ENCODE assay signal across 12 cellular contexts in genomic region chr12:47822863-47823262, GRCh38. TPM values are rescaled to one million over a fixed set of nuclear protein-coding genes. Genes with fewer than 3 reads are reported as not detected.
DNase-seq lines count a peak whose midpoint lies in the region; ATAC-seq, FAIRE-seq and TF ChIP-seq lines count a peak whose summit lies in the region.
"Had no signal": no experiment of that assay in that cellular context is flagged by ENCODE, and none has a peak within 500 bp of the region (broad histone marks: within the 10 kb centered on the region; RNA-seq: fewer than 3 reads in every experiment).

No MANE protein-coding gene starts in this region.

- H3K4me3 ChIP-seq in upper lobe of left lung: no peak overlapping the region

- no peaks in the 10 kb centered on the region for H3K36me3 ChIP-seq in upper lobe of left lung

- peaks cover 75% of the 10 kb centered on the region for H3K4me1 Mint-ChIP-seq in activated naive CD4-positive, alpha-beta T cell treated with anti-CD3 and anti-CD28 coated beads, Interleukin-2, amount 50 U/mL, for 24 hours
- peaks cover 65% of the 10 kb centered on the region for H3K4me1 Mint-ChIP-seq in central memory CD8-positive, alpha-beta T cell
- H3K4me1 Mint-ChIP-seq in neural crest cell: peaks cover 56% of the 10 kb centered on the region

- DNase-seq in activated naive CD4-positive, alpha-beta T cell treated with Interleukin-2 at 50 U/mL for 16 hours: no peak
- no peak for DNase-seq in central memory CD8-positive, alpha-beta T cell (ENCODE audit: low spot score in 2 of 2)
- no peak for DNase-seq in neural crest cell (ENCODE audit: low read depth, low spot score)
- DNase-seq in upper lobe of left lung: no peak
- DNase-seq in urothelium cell line (ENCODE audit: low spot score): no peak
- DNase-seq in DMS153 (lab: John Stamatoyannopoulos, UW): no peak
- DNase-seq: activated CD8-positive, alpha-beta memory T cell treated with anti-CD3 and anti-CD28 coated beads, Interleukin-2, amount 10 ng/mL, durations not matched to agents 7 days and 5 days; midbrain; NCI-H524; stimulated activated naive CD4-positive, alpha-beta T cell treated with Interleukin-2 at 50 U/mL for 16 hours had no signal

- H3K4me1 ChIP-seq in upper lobe of left lung: peaks cover 79 to 89% (median 86%) of the 10 kb centered on the region in 4 donors

- H3K36me3 Mint-ChIP-seq in activated naive CD4-positive, alpha-beta T cell treated with anti-CD3 and anti-CD28 coated beads, Interleukin-2, amount 50 U/mL, for 24 hours: no peaks in the 10 kb centered on the region
- H3K36me3 Mint-ChIP-seq in central memory CD8-positive, alpha-beta T cell (ENCODE audit: insufficient read depth): peaks cover 10% of the 10 kb centered on the region
- H3K36me3 Mint-ChIP-seq in neural crest cell (ENCODE audit: low read depth): no peaks in the 10 kb centered on the region

- TF ChIP-seq CTCF in neural crest cell (conservative IDR thresholded peaks at IDR 0.05): no peak
- no peak for TF ChIP-seq CTCF in upper lobe of left lung (IDR thresholded peaks at IDR 0.05)

- peak overlapping the region; percentile 97 to 99 (median 98) for H3K27ac ChIP-seq in upper lobe of left lung

- ATAC-seq in central memory CD8-positive, alpha-beta T cell (replicated peaks; ENCODE audit: extremely low read depth, poor library complexity, severe bottlenecking): no peak
- ATAC-seq in upper lobe of left lung (ENCODE audit: low FRiP score in 2 of 2): no peak
- no peak for ATAC-seq in GM19452 (IDR thresholded peaks at IDR 0.05; ENCODE audit: unreplicated experiment)
- ATAC-seq: activated CD8-positive, alpha-beta memory T cell treated with anti-CD3 and anti-CD28 coated beads, Interleukin-2, amount 10 ng/mL, durations not matched to agents 7 days and 5 days had no signal

- FAIRE-seq in urothelium cell line (lab: Jason Lieb, UNC): no peak

- peak overlapping the region; percentile 98 for H3K27ac Mint-ChIP-seq in activated naive CD4-positive, alpha-beta T cell treated with anti-CD3 and anti-CD28 coated beads, Interleukin-2, amount 50 U/mL, for 24 hours
- peak overlapping the region; percentile 95 for H3K27ac Mint-ChIP-seq in central memory CD8-positive, alpha-beta T cell (ENCODE audit: low read depth)
- H3K27ac Mint-ChIP-seq in neural crest cell (ENCODE audit: unreplicated experiment): no peak overlapping the region
- H3K27ac Mint-ChIP-seq: activated CD8-positive, alpha-beta memory T cell treated with anti-CD3 and anti-CD28 coated beads, Interleukin-2, amount 10 ng/mL, durations not matched to agents 7 days and 5 days had no signal

- 74 to 76% methylated on average over 3 of the region's 3 CpGs for WGBS in upper lobe of left lung, 2 donors

- TF ChIP-seq POLR2A in upper lobe of left lung (IDR thresholded peaks at IDR 0.05): no peak

- no peaks in the 10 kb centered on the region for H3K9me3 ChIP-seq in upper lobe of left lung

- H3K9me3 Mint-ChIP-seq in activated naive CD4-positive, alpha-beta T cell treated with anti-CD3 and anti-CD28 coated beads, Interleukin-2, amount 50 U/mL, for 24 hours: no peaks in the 10 kb centered on the region
- no peaks in the 10 kb centered on the region for H3K9me3 Mint-ChIP-seq in central memory CD8-positive, alpha-beta T cell
- H3K9me3 Mint-ChIP-seq in neural crest cell: no peaks in the 10 kb centered on the region

- no peaks in the 10 kb centered on the region for H3K27me3 Mint-ChIP-seq in activated naive CD4-positive, alpha-beta T cell treated with anti-CD3 and anti-CD28 coated beads, Interleukin-2, amount 50 U/mL, for 24 hours
- H3K27me3 Mint-ChIP-seq in central memory CD8-positive, alpha-beta T cell: no peaks in the 10 kb centered on the region
- no peaks in the 10 kb centered on the region for H3K27me3 Mint-ChIP-seq in neural crest cell (ENCODE audit: low read depth)
- H3K27me3 Mint-ChIP-seq: activated CD8-positive, alpha-beta memory T cell treated with anti-CD3 and anti-CD28 coated beads, Interleukin-2, amount 10 ng/mL, durations not matched to agents 7 days and 5 days had no signal

- no peak for TF ChIP-seq EP300 in upper lobe of left lung (IDR thresholded peaks at IDR 0.05)

- no peaks in the 10 kb centered on the region for H3K27me3 ChIP-seq in upper lobe of left lung

- H3K4me3 Mint-ChIP-seq in activated naive CD4-positive, alpha-beta T cell treated with anti-CD3 and anti-CD28 coated beads, Interleukin-2, amount 50 U/mL, for 24 hours: no peak overlapping the region
- no peak overlapping the region for H3K4me3 Mint-ChIP-seq in central memory CD8-positive, alpha-beta T cell
- peak overlapping the region; percentile 44 for H3K4me3 Mint-ChIP-seq in neural crest cell
- H3K4me3 Mint-ChIP-seq: activated CD8-positive, alpha-beta memory T cell treated with anti-CD3 and anti-CD28 coated beads, Interleukin-2, amount 10 ng/mL, durations not matched to agents 7 days and 5 days had no signal

RNA-seq across cellular contexts. Expression of gene HDAC7, which starts 3.2 kb away (rescaled TPM):
- total RNA-seq in neural crest cell (76.0 and 76.6 TPM in 2 replicates), upper lobe of left lung (100 to 1,000 TPM in 4 of 6 donors, 10 to 100 TPM in 2; 66.6 to 164 (median 126) TPM)

RNA-seq across cellular contexts. Expression of gene SLC48A1, which starts 49.8 kb away (rescaled TPM):
- 11.6 and 13.0 TPM in 2 replicates for total RNA-seq in neural crest cell
- 10 to 100 TPM; 26.5 to 36.5 (median 33.9) TPM for total RNA-seq in upper lobe of left lung
